8 cellular contexts compared by ENCODE assay signal in genomic region chr2:177906041-177906718, GRCh38.
DNase-seq lines count a peak whose midpoint lies in the region; ATAC-seq and TF ChIP-seq lines count a peak whose summit lies in the region.

No MANE protein-coding gene starts in this region.

- no peak overlapping the region for H3K27ac ChIP-seq in CD4-positive, CD25-positive, alpha-beta regulatory T cell (ENCODE audit: insufficient read depth, low read length, poor library complexity, severe bottlenecking)
- no peak overlapping the region for H3K27ac ChIP-seq in endodermal cell (ENCODE audit: low read depth, low read length)

- H3K4me1 Mint-ChIP-seq in CD4-positive, CD25-positive, alpha-beta regulatory T cell = no peaks in the 10 kb centered on the region
- peaks cover 17% of the 10 kb centered on the region for H3K4me1 Mint-ChIP-seq in endodermal cell
- H3K4me1 Mint-ChIP-seq in naive thymus-derived CD8-positive, alpha-beta T cell = peaks cover 4 to 9% (median 7%) of the 10 kb centered on the region in 4 donors

- WGBS in endodermal cell (ENCODE audit: insufficient coverage in 1 of 2, insufficient read length in 1 of 2), 2 experiments = 6 to 29% methylated on average over 4 to 12 of the region's 12 CpGs

- no peak overlapping the region for H3K4me3 Mint-ChIP-seq in CD4-positive, CD25-positive, alpha-beta regulatory T cell
- no peak overlapping the region for H3K4me3 Mint-ChIP-seq in endodermal cell
- H3K4me3 Mint-ChIP-seq in naive thymus-derived CD8-positive, alpha-beta T cell = peak overlapping the region in 1 of 10 donors; percentile 16

- peaks cover 0 to 2% (median 0%) of the 10 kb centered on the region in 7 donors for H3K9me3 Mint-ChIP-seq in CD4-positive, CD25-positive, alpha-beta regulatory T cell
- H3K9me3 Mint-ChIP-seq in endodermal cell = no peaks in the 10 kb centered on the region
- no peaks in the 10 kb centered on the region for H3K9me3 Mint-ChIP-seq in naive thymus-derived CD8-positive, alpha-beta T cell

- POLR2A ChIA-PET in naive thymus-derived CD8-positive, alpha-beta T cell (lab: Charles Lee) = no interaction called here

- TF ChIP-seq CTCF in endodermal cell (conservative IDR thresholded peaks at IDR 0.05) = peak; percentile 93

- no peaks in the 10 kb centered on the region for H3K36me3 ChIP-seq in CD4-positive, CD25-positive, alpha-beta regulatory T cell (ENCODE audit: control insufficient read depth, insufficient read depth, low read length)
- H3K36me3 ChIP-seq in endodermal cell (ENCODE audit: control insufficient read depth, insufficient read depth, low read length) = no peaks in the 10 kb centered on the region

- no peaks in the 10 kb centered on the region for H3K9me3 ChIP-seq in CD4-positive, CD25-positive, alpha-beta regulatory T cell (ENCODE audit: control insufficient read depth in 2 of 2, low read length in 2 of 2)
- H3K9me3 ChIP-seq in endodermal cell (ENCODE audit: control insufficient read depth, low read length) = peaks cover 4% of the 10 kb centered on the region

- ATAC-seq in CD4-positive, CD25-positive, alpha-beta regulatory T cell (ENCODE audit: low read depth in 2 of 2) = peak; percentile 59 to 64
- ATAC-seq in HG03280 (IDR thresholded peaks at IDR 0.05; ENCODE audit: unreplicated experiment) = peak; percentile 90
- peak; percentile 59 to 72 for ATAC-seq in naive thymus-derived CD8-positive, alpha-beta T cell
- ATAC-seq in stimulated activated naive CD8-positive, alpha-beta T cell treated with anti-CD3 and anti-CD28 coated beads, Interleukin-15, Interleukin-2, amounts not matched to agents 100 U/mL and 50 U/mL, for 24 hours = peak; percentile 81

- no peak overlapping the region for H3K9ac ChIP-seq in endodermal cell (ENCODE audit: extremely low read depth, low read length, poor library complexity, severe bottlenecking)

- H3K36me3 Mint-ChIP-seq in CD4-positive, CD25-positive, alpha-beta regulatory T cell = no peaks in the 10 kb centered on the region
- H3K36me3 Mint-ChIP-seq in endodermal cell (ENCODE audit: low read depth) = no peaks in the 10 kb centered on the region
- H3K36me3 Mint-ChIP-seq in naive thymus-derived CD8-positive, alpha-beta T cell = no peaks in the 10 kb centered on the region

- H3K27me3 ChIP-seq in CD4-positive, CD25-positive, alpha-beta regulatory T cell (ENCODE audit: control insufficient read depth, insufficient read depth, low read length) = no peaks in the 10 kb centered on the region
- H3K27me3 ChIP-seq in endodermal cell (ENCODE audit: control insufficient read depth, insufficient read depth, low read length, poor library complexity, severe bottlenecking) = no peaks in the 10 kb centered on the region

- H3K27ac Mint-ChIP-seq in CD4-positive, CD25-positive, alpha-beta regulatory T cell = no peak overlapping the region
- H3K27ac Mint-ChIP-seq in endodermal cell = no peak overlapping the region
- H3K27ac Mint-ChIP-seq in naive thymus-derived CD8-positive, alpha-beta T cell = no peak overlapping the region

- H3K4me1 ChIP-seq in CD4-positive, CD25-positive, alpha-beta regulatory T cell (ENCODE audit: control insufficient read depth, insufficient read depth, low read length, poor library complexity, severe bottlenecking) = no peaks in the 10 kb centered on the region
- H3K4me1 ChIP-seq in endodermal cell (ENCODE audit: control insufficient read depth, insufficient read depth, low read length) = peaks cover 3% of the 10 kb centered on the region

- no peaks in the 10 kb centered on the region for H3K27me3 Mint-ChIP-seq in CD4-positive, CD25-positive, alpha-beta regulatory T cell
- peaks cover 5% of the 10 kb centered on the region for H3K27me3 Mint-ChIP-seq in endodermal cell (ENCODE audit: insufficient read depth)
- H3K27me3 Mint-ChIP-seq in naive thymus-derived CD8-positive, alpha-beta T cell = peaks cover 0 to 15% (median 3%) of the 10 kb centered on the region in 5 donors

- DNase-seq in CD4-positive, CD25-positive, alpha-beta regulatory T cell = peak; percentile 5 to 63 (median 25)
- DNase-seq in GM19240 (ENCODE audit: insufficient read length, low spot score) (peak; percentile 43), NCI-H345 (lab: John Stamatoyannopoulos, UW) (peak; percentile 78), endodermal cell (peak; percentile 96)
- DNase-seq in activated CD4-positive, alpha-beta T cell treated with anti-CD3 and anti-CD28 coated beads, Interleukin-2, amount 50 U/mL, for 48 hours = peak; percentile 78 to 81
- peak; percentile 5 to 68 (median 35) for DNase-seq in naive thymus-derived CD8-positive, alpha-beta T cell
- peak; percentile 80 for DNase-seq in stimulated activated naive CD8-positive, alpha-beta T cell treated with anti-CD3 and anti-CD28 coated beads, Interleukin-15, Interleukin-2, amounts not matched to agents 100 U/mL and 50 U/mL, for 24 hours

- H3K4me3 ChIP-seq in CD4-positive, CD25-positive, alpha-beta regulatory T cell (ENCODE audit: low read depth, low read length) = no peak overlapping the region
- H3K4me3 ChIP-seq in endodermal cell (ENCODE audit: low read length) = no peak overlapping the region

Comparison
In these comparisons a context has a peak if more than half of its experiments do, and no peak if none do; other contexts are left out.
1. DNase-seq: peak in every context shown above with its lines; median percentile 96 in endodermal cell; 80 in stimulated activated naive CD8-positive, alpha-beta T cell treated with anti-CD3 and anti-CD28 coated beads, Interleukin-15, Interleukin-2, amounts not matched to agents 100 U/mL and 50 U/mL, for 24 hours; 80 in activated CD4-positive, alpha-beta T cell treated with anti-CD3 and anti-CD28 coated beads, Interleukin-2, amount 50 U/mL, for 48 hours; 78 in NCI-H345; 43 in GM19240; 35 in naive thymus-derived CD8-positive, alpha-beta T cell; 25 in CD4-positive, CD25-positive, alpha-beta regulatory T cell.